9 cellular contexts compared by ENCODE assay signal in the genomic region with DNA sequence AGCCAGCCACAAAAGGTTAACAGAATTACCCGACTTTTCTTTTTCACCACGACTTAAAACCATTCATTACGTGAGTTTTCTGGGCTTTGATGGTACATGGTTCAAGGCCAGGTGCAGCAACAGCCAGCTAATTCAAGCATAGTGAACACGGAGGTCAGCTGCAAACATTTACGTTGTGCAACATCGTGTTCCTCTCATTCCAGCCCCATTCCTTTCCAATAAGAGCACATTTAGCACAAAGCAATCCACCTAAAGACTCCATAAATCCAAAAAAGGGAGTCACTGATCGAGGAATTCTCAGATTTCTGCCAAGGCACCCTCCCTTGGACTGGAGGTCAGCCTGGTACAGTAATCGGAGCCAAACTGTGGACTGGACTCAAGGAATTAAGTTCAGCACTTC. TPM values are rescaled to one million over a fixed set of nuclear protein-coding genes. Genes with fewer than 3 reads are reported as not detected.
A peak's percentile ranks its signal among the peaks of the same experiment; 100 is the strongest.
DNase-seq lines count a peak whose midpoint lies in the region; ATAC-seq, FAIRE-seq and TF ChIP-seq lines count a peak whose summit lies in the region.
"Had no signal": no experiment of that assay in that cellular context is flagged by ENCODE, and none has a peak within 500 bp of the region (broad histone marks: within the 10 kb centered on the region; RNA-seq: fewer than 3 reads in every experiment).

No MANE protein-coding gene starts in this region.

- no peak overlapping the region for H2BK5ac ChIP-seq in H1 (ENCODE audit: low read depth, low read length)

- H3K4me3 ChIP-seq in BLaER1 treated with 17β-estradiol and CSF1 and Interleukin-3, amounts not matched to agents 10 nM and 100 nM = no peak overlapping the region
- H3K4me3 ChIP-seq in H1 (ENCODE audit: extremely low read depth in 1 of 4, insufficient read depth in 2 of 4, low read depth in 3 of 4, low read length in 4 of 4) = no peak overlapping the region

- peak overlapping the region; percentile 2; the same call in 1 of the 2 replicates for H2BK12ac ChIP-seq in H1 (ENCODE audit: low read depth, low read length)

- POLR2A ChIA-PET in H1 (lab: Charles Lee; ENCODE audit: partially characterized antibody) = interaction anchor here (0.9 to 2.8 kb wide), 7 partner anchors 9 to 418 kb away, joined by 3 to 25 read pairs (median 5); a partner anchor contains a TSS

- TF ChIP-seq POLR2A in H1 (IDR thresholded peaks at IDR 0.05; ENCODE audit: control extremely low read depth in 1 of 2, low read depth in 2 of 2, low read length in 2 of 2) (no peak), erythroblast (IDR thresholded peaks at IDR 0.05; ENCODE audit: low read length) (no peak)

- H2AK5ac ChIP-seq in H1 (ENCODE audit: low read depth, low read length) = no peak overlapping the region

- TF ChIP-seq EP300 in H1 (IDR thresholded peaks at IDR 0.05; ENCODE audit: borderline replicate concordance in 1 of 2, low read depth in 2 of 2, low read length in 2 of 2) = no peak

- no peak overlapping the region for H3K14ac ChIP-seq in H1 (ENCODE audit: insufficient read length)

- CTCF ChIA-PET in H1 (lab: Charles Lee; ENCODE audit: partially characterized antibody) = interaction anchor here (0.8 to 1.2 kb wide), 4 partner anchors 15 to 211 kb away, joined by 3 read pairs; no protein-coding TSS in a partner anchor

- peaks cover 0 to 60% (median 37%) of the 10 kb centered on the region in 11 experiments; a peak in 16 of 22 replicates for H3K36me3 ChIP-seq in BLaER1 treated with 17β-estradiol and CSF1 and Interleukin-3, amounts not matched to agents 10 nM and 100 nM
- 0 out of 2 replicates have a peak, but pooled peaks cover 4% of the 10 kb centered on the region for H3K36me3 ChIP-seq in KOPT-K1 (ENCODE audit: insufficient read depth, low read length)
- H3K36me3 ChIP-seq in H1 (ENCODE audit: control insufficient read depth in 2 of 4, insufficient read depth in 4 of 4, low read length in 3 of 4) = no peaks in the 10 kb centered on the region

- peak overlapping the region; percentile 34 to 76 (median 51); a peak in 21 of 22 replicates for H3K4me2 ChIP-seq in BLaER1 treated with 17β-estradiol and CSF1 and Interleukin-3, amounts not matched to agents 10 nM and 100 nM
- H3K4me2 ChIP-seq in H1 (ENCODE audit: insufficient read depth in 1 of 2, low read depth in 2 of 2, low read length in 2 of 2) = no peak overlapping the region

- no peak overlapping the region for H4K8ac ChIP-seq in H1 (ENCODE audit: extremely low read depth, insufficient read depth, low read length)

- no peak for FAIRE-seq in H1 (lab: Jason Lieb, UNC)

- H3K27ac Mint-ChIP-seq in nephron progenitor cell = peak overlapping the region; percentile 95
- no peak overlapping the region for H3K27ac Mint-ChIP-seq in T-helper 17 cell

- H3K27ac ChIP-seq in BLaER1 treated with 17β-estradiol and CSF1 and Interleukin-3, amounts not matched to agents 10 nM and 100 nM = peak overlapping the region in 5 of 11 experiments; percentile 16 to 50 (median 25); a peak in 8 of 22 replicates
- H3K27ac ChIP-seq in KOPT-K1 (ENCODE audit: low read depth, low read length, poor library complexity, severe bottlenecking) (peak overlapping the region; percentile 96), H1 (ENCODE audit: low read depth, low read length) (no peak overlapping the region)

- no peak overlapping the region for H2AFZ ChIP-seq in H1 (ENCODE audit: low read length)

- H3K4me3 Mint-ChIP-seq in nephron progenitor cell = peak overlapping the region; percentile 57
- no peak overlapping the region for H3K4me3 Mint-ChIP-seq in T-helper 17 cell

- no peak for ATAC-seq in T-helper 17 cell

- peaks cover 4% of the 10 kb centered on the region for H3K79me1 ChIP-seq in H1 (ENCODE audit: low read depth, low read length)

- H3K4me1 ChIP-seq in BLaER1 treated with 17β-estradiol and CSF1 and Interleukin-3, amounts not matched to agents 10 nM and 100 nM = peaks cover 0 to 59% (median 43%) of the 10 kb centered on the region in 10 experiments; a peak in 18 of 20 replicates
- peaks cover 2 to 22% (median 12%) of the 10 kb centered on the region in 4 experiments; a peak in 6 of 7 replicates for H3K4me1 ChIP-seq in H1 (replicated peaks in 1 of 4; ENCODE audit: control insufficient read depth in 3 of 4, insufficient read depth in 4 of 4, low read length in 3 of 4)

- DNase-seq in H1 (ENCODE audit: low read depth in 1 of 2, low spot score in 2 of 2) (no peak), nephron progenitor cell (peak; percentile 15), T-helper 17 cell (no peak), GF-D8 (lab: John Stamatoyannopoulos, UW) (no peak), erythroblast (lab: John Stamatoyannopoulos, UW) (no peak), AML-193 (lab: John Stamatoyannopoulos, UW) (no peak)
- DNase-seq: activated naive CD4-positive, alpha-beta T cell treated with anti-CD3 and anti-CD28 coated beads, Interleukin-2, amount 50 U/mL, for 16 hours had no signal

- H3K36me3 Mint-ChIP-seq in nephron progenitor cell (ENCODE audit: low read depth) = peaks cover 88% of the 10 kb centered on the region
- no peaks in the 10 kb centered on the region for H3K36me3 Mint-ChIP-seq in T-helper 17 cell (ENCODE audit: low read depth)

- H3K27me3 Mint-ChIP-seq in nephron progenitor cell (ENCODE audit: low read depth, poor library complexity) (no peaks in the 10 kb centered on the region), T-helper 17 cell (peaks cover 36% of the 10 kb centered on the region)

- no peak overlapping the region for H4K5ac ChIP-seq in H1 (ENCODE audit: insufficient read length, low read depth, low read length)

- no peak for TF ChIP-seq RAD21 in H1 (IDR thresholded peaks at IDR 0.05 in 1 of 2, conservative IDR thresholded peaks at IDR 0.05 in 1 of 2; ENCODE audit: low read depth in 2 of 2, low read length in 2 of 2)

- no peak overlapping the region for H4K91ac ChIP-seq in H1 (replicated peaks; ENCODE audit: insufficient read length, low read length)

- no peaks in the 10 kb centered on the region for H3K9me3 Mint-ChIP-seq in nephron progenitor cell

- H3K79me2 ChIP-seq in H1 (ENCODE audit: control insufficient read depth in 1 of 2, insufficient read depth in 2 of 2, low read length in 2 of 2) = peaks cover 8 to 100% of the 10 kb centered on the region in 2 experiments; a peak in 3 of 4 replicates

- peak overlapping the region in 3 of 11 experiments; percentile 0 to 37 (median 24); a peak in 5 of 22 replicates for H3K9ac ChIP-seq in BLaER1 treated with 17β-estradiol and CSF1 and Interleukin-3, amounts not matched to agents 10 nM and 100 nM
- H3K9ac ChIP-seq in H1 (replicated peaks in 1 of 4; ENCODE audit: extremely low read depth in 1 of 4, low read depth in 3 of 4, low read length in 3 of 4) = no peak overlapping the region

- no peaks in the 10 kb centered on the region for H3K9me3 ChIP-seq in BLaER1 treated with 17β-estradiol and CSF1 and Interleukin-3, amounts not matched to agents 10 nM and 100 nM (replicated peaks in 1 of 11)
- H3K9me3 ChIP-seq in KOPT-K1 (ENCODE audit: insufficient read depth, low read length, poor library complexity, severe bottlenecking) = no peaks in the 10 kb centered on the region
- H3K9me3 ChIP-seq in H1 (ENCODE audit: insufficient read depth in 2 of 2, low read depth in 1 of 2, low read length in 1 of 2) = no peaks in the 10 kb centered on the region
- H3K9me3 ChIP-seq in T-helper 17 cell (ENCODE audit: control insufficient read depth, low read length, poor library complexity, severe bottlenecking) = no peaks in the 10 kb centered on the region

- H3K4ac ChIP-seq in H1 (replicated peaks; ENCODE audit: insufficient read length, low read depth, low read length) = no peak overlapping the region

- TF ChIP-seq CTCF in H1 (IDR thresholded peaks at IDR 0.05; ENCODE audit: control extremely low read depth in 1 of 3, insufficient read depth in 1 of 3, low read depth in 1 of 3, low read length in 3 of 3) (no peak), nephron progenitor cell (IDR thresholded peaks at IDR 0.05) (no peak)

- H3K23me2 ChIP-seq in H1 (ENCODE audit: low read depth, low read length) = no peaks in the 10 kb centered on the region

- no peak overlapping the region for H3K56ac ChIP-seq in H1 (replicated peaks; ENCODE audit: insufficient read length, low read depth, low read length)

- no peak overlapping the region for H2BK120ac ChIP-seq in H1 (replicated peaks; ENCODE audit: low read depth, low read length)

- H3K27me3 ChIP-seq in BLaER1 treated with 17β-estradiol and CSF1 and Interleukin-3, amounts not matched to agents 10 nM and 100 nM = no peaks in the 10 kb centered on the region
- H3K27me3 ChIP-seq in H1 (replicated peaks in 1 of 4; ENCODE audit: control insufficient read depth in 3 of 4, extremely low read depth in 1 of 4, insufficient read depth in 3 of 4, low read length in 3 of 4) = no peaks in the 10 kb centered on the region

- peaks cover 0 to 6% (median 0%) of the 10 kb centered on the region in 11 experiments; a peak in 6 of 22 replicates for H4K20me1 ChIP-seq in BLaER1 treated with 17β-estradiol and CSF1 and Interleukin-3, amounts not matched to agents 10 nM and 100 nM
- H4K20me1 ChIP-seq in H1 (replicated peaks in 1 of 2; ENCODE audit: control insufficient read depth in 1 of 2, insufficient read depth in 2 of 2, low read length in 2 of 2) = peaks cover 4 to 17% of the 10 kb centered on the region in 2 experiments

- no peak overlapping the region for H3K23ac ChIP-seq in H1 (ENCODE audit: insufficient read length)

- H3K4me1 Mint-ChIP-seq in nephron progenitor cell = peaks cover 98% of the 10 kb centered on the region
- H3K4me1 Mint-ChIP-seq in T-helper 17 cell = peaks cover 2% of the 10 kb centered on the region

- WGBS in H1 (ENCODE audit: extremely low coverage in 1 of 2, insufficient coverage in 1 of 2, insufficient read length in 1 of 2, insufficient replicate concordance in 2 of 2, low coverage in 1 of 2, low lambda C conversion rate in 2 of 2, missing lambda C conversion rate in 1 of 2), 2 experiments = 85% methylated on average over 8 of the region's 8 CpGs; no CpG with 5 or more reads in 1 of the 2 experiments

- no peak overlapping the region for H2BK15ac ChIP-seq in H1 (ENCODE audit: low read length)

- no peak overlapping the region for H2BK20ac ChIP-seq in H1 (ENCODE audit: low read length)

- no peak overlapping the region for H3K18ac ChIP-seq in H1 (ENCODE audit: extremely low read depth, low read length)

TF ChIP-seq in H1, 55 proteins besides CTCF, POLR2A, EP300 and RAD21:
- TF ChIP-seq TBP (IDR thresholded peaks at IDR 0.05; ENCODE audit: low read depth, low read length) = no peak

RNA-seq across cellular contexts. Expression of a gene that starts 14.4 kb away (rescaled TPM):
- total RNA-seq in H1 (2021; fragmentation: NEBNext Ultra II Directional; extraction: Animal tissue kit (Norgen Biotek cat#: 25700)) = 254 and 271 TPM in 2 replicates
- polyA plus RNA-seq in H1 (2011; rRNA removed) = 171 and 301 TPM in 2 replicates
- 298 TPM for polyA plus RNA-seq in H1 (2011; cell fraction: cytosol; rRNA removed)
- 110 TPM for polyA plus RNA-seq in H1 (2011; cell fraction: nucleus; rRNA removed)
- 155 to 220 TPM (median 172 TPM) in 4 replicates for polyA plus RNA-seq in H1 (2012, experiment 1 of 2)
- polyA plus RNA-seq in H1 (2012, experiment 2 of 2) = 147 TPM
- 272 TPM for polyA plus RNA-seq in H1 (2013, experiment 1 of 2)
- 278 TPM for polyA plus RNA-seq in H1 (2013, experiment 2 of 2)
- 145 and 168 TPM in 2 replicates for polyA minus RNA-seq in H1 (2011; rRNA and poly(A)+ RNA removed)
- 88.7 TPM for polyA minus RNA-seq in H1 (2011; cell fraction: cytosol; rRNA and poly(A)+ RNA removed)
- polyA minus RNA-seq in H1 (2011; cell fraction: nucleus; rRNA and poly(A)+ RNA removed) = 211 TPM
- total RNA-seq in T-helper 17 cell = 1 to 10 TPM; 1.3 to 6.5 TPM

Comparison
In these comparisons a context has a peak if more than half of its experiments do, and no peak if none do; other contexts are left out.
1. H3K4me2 ChIP-seq: peak in BLaER1 treated with 17β-estradiol and CSF1 and Interleukin-3, amounts not matched to agents 10 nM and 100 nM (11 of 11); none in H1 (0 of 2).
2. RNA of a gene that starts 14.4 kb away (total RNA-seq): 254 to 271 TPM in H1; 1.3 to 6.5 TPM in T-helper 17 cell; every median in the first group is over 10 times any median in the second.